In the genomic region with DNA sequence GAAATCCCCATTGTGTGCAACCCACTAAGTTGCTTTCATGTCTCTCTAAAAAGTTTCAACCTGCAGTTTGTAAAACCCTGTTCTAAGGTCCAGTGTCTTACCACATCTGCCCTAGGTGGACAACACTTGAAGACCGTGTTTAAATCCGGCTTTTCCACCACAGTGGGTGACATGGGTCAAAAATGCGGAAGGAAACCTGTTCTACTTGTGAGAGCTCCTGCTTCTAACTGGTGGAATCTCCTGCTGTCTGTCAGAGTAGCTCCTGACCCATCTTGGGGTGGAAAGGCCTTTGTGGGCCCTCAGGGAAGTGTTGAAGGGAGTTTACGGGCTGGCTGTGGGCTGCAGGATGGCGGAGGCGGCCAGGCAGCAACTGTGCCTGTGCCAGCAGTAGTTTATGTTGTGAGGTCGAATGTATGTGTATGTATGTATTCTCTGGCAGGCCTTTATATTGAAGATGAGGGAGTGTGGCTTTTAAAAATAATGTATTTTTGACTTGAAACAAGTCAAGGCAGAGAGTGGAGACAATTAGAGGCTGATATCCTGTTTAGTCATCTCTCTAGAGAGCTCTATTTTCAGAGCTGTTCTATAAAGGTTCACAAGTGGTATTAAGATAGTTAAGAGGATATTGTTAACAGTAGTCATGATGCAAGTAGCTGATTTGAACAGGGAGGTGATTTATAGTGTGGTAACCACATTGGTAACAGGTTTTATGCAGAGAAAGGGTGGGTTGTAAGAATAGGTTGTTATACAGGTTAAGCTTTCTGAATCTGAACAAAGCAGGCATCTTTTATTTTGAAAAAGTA, we compare ENCODE assay signal across 8 cellular contexts.
DNase-seq lines count a peak whose midpoint lies in the region; ATAC-seq and TF ChIP-seq lines count a peak whose summit lies in the region.

No MANE protein-coding gene starts in this region.

- no peak overlapping the region for H3K4me3 ChIP-seq in mucosa of descending colon
- H3K4me3 ChIP-seq in BE2C (ENCODE audit: low read depth, low read length): no peak overlapping the region

- H3K4me1 ChIP-seq in mucosa of descending colon (ENCODE audit: low read depth) (no peaks in the 10 kb centered on the region), BE2C (no peaks in the 10 kb centered on the region)

- TF ChIP-seq CTCF in mucosa of descending colon (IDR thresholded peaks at IDR 0.05) (no peak), BE2C (IDR thresholded peaks at IDR 0.05; ENCODE audit: low read depth, low read length) (no peak)

- no peaks in the 10 kb centered on the region for H3K27me3 Mint-ChIP-seq in activated naive CD4-positive, alpha-beta T cell treated with anti-CD3 and anti-CD28 coated beads, Interleukin-2, amount 10 ng/mL, durations not matched to agents 7 days and 5 days

- peaks cover 33% of the 10 kb centered on the region for H3K36me3 Mint-ChIP-seq in activated naive CD4-positive, alpha-beta T cell treated with anti-CD3 and anti-CD28 coated beads, Interleukin-2, amount 10 ng/mL, durations not matched to agents 7 days and 5 days

- H3K36me3 ChIP-seq in mucosa of descending colon (ENCODE audit: low read depth) (no peaks in the 10 kb centered on the region), BE2C (no peaks in the 10 kb centered on the region)

- peak; percentile 60 for ATAC-seq in mucosa of descending colon

- H3K9me3 ChIP-seq in mucosa of descending colon (no peaks in the 10 kb centered on the region), BE2C (no peaks in the 10 kb centered on the region)

- peaks cover 14% of the 10 kb centered on the region for H3K4me1 Mint-ChIP-seq in activated naive CD4-positive, alpha-beta T cell treated with anti-CD3 and anti-CD28 coated beads, Interleukin-2, amount 10 ng/mL, durations not matched to agents 7 days and 5 days

- CTCF ChIA-PET in activated naive CD4-positive, alpha-beta T cell treated with anti-CD3 and anti-CD28 coated beads, Interleukin-2, amount 10 ng/mL, durations not matched to agents 7 days and 5 days (lab: Charles Lee): interaction anchor here (0.6 to 1.6 kb wide), 9 partner anchors 15 to 67 kb away, joined by 3 to 6 read pairs (median 3); a partner anchor contains a TSS

- H3K9me3 Mint-ChIP-seq in activated naive CD4-positive, alpha-beta T cell treated with anti-CD3 and anti-CD28 coated beads, Interleukin-2, amount 10 ng/mL, durations not matched to agents 7 days and 5 days: no peaks in the 10 kb centered on the region

- DNase-seq in DMS53 (lab: John Stamatoyannopoulos, UW) (peak; percentile 23), DMS53 treated with DMSO at 0.1 percent for 48 hours (lab: John Stamatoyannopoulos, UW; ENCODE audit: unreplicated experiment) (no peak), H4 (ENCODE audit: low spot score) (peak; percentile 21), NCI-H128 (lab: John Stamatoyannopoulos, UW; ENCODE audit: unreplicated experiment) (peak; percentile 42), mucosa of descending colon (no peak), midbrain (lab: John Stamatoyannopoulos, UW) (no peak), BE2C (no peak)
- peak; percentile 42 for DNase-seq in activated naive CD4-positive, alpha-beta T cell treated with anti-CD3 and anti-CD28 coated beads, Interleukin-2, amount 10 ng/mL, durations not matched to agents 7 days and 5 days

- no peak overlapping the region for H3K27ac Mint-ChIP-seq in activated naive CD4-positive, alpha-beta T cell treated with anti-CD3 and anti-CD28 coated beads, Interleukin-2, amount 10 ng/mL, durations not matched to agents 7 days and 5 days

- H3K27me3 ChIP-seq in BE2C: peaks cover 34% of the 10 kb centered on the region

- intact Hi-C loops in mucosa of descending colon (cut with DNase I, micrococcal nuclease): no loop called here

- peak overlapping the region; percentile 64 for H3K4me3 Mint-ChIP-seq in activated naive CD4-positive, alpha-beta T cell treated with anti-CD3 and anti-CD28 coated beads, Interleukin-2, amount 10 ng/mL, durations not matched to agents 7 days and 5 days

Comparison
In these comparisons a context has a peak if more than half of its experiments do, and no peak if none do; other contexts are left out.
1. DNase-seq: peak in DMS53 (single experiment), H4 (single experiment), NCI-H128 (single experiment) and activated naive CD4-positive, alpha-beta T cell treated with anti-CD3 and anti-CD28 coated beads, Interleukin-2, amount 10 ng/mL, durations not matched to agents 7 days and 5 days (single experiment); none in DMS53 treated with DMSO at 0.1 percent for 48 hours (single experiment), mucosa of descending colon (0 of 3), midbrain (single experiment) and BE2C (single experiment).